In the genomic region with DNA sequence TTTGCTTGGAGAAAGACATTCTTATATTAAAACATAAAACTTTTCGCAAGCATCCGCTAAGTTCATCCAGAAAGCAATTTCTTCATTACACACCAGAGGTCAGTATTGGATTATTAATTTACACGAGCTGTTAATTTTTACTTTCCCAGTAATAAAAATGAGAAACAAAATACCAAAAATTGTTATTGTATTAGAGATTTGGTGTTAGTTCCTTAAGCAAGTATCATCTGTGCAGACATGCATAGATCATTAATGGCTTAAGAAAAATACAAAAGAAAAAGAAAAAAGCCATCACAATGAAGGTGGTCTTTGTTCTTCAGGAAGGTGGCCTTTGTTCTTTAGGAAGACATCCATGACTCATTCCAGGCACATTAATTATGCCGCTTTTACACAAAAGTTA, we compare ENCODE assay signal across 8 cellular contexts. TPM values are rescaled to one million over a fixed set of nuclear protein-coding genes. Genes with fewer than 3 reads are reported as not detected.
DNase-seq lines count a peak whose midpoint lies in the region; ATAC-seq and TF ChIP-seq lines count a peak whose summit lies in the region.

No MANE protein-coding gene starts in this region.

- H3K14ac ChIP-seq in neuronal stem cell (ENCODE audit: low read length) = no peak overlapping the region

- DNase-seq in EH (ENCODE audit: low read depth) (peak; percentile 28), MM.1S (peak; percentile 49), choroid plexus epithelial cell (ENCODE audit: low read depth) (peak; percentile 56), neuronal stem cell (ENCODE audit: low spot score) (peak; percentile 14)
- no peak for DNase-seq in activated T-cell treated with anti-CD3 and anti-CD28 coated beads, Interleukin-2, amount 50 U/mL, for 4 hours

- H3K27ac ChIP-seq in MM.1S (ENCODE audit: low read length) = no peak overlapping the region
- H3K27ac ChIP-seq in neuronal stem cell (replicated peaks; ENCODE audit: low read length) = no peak overlapping the region

- H3K79me1 ChIP-seq in neuronal stem cell (ENCODE audit: low read depth, low read length) = no peaks in the 10 kb centered on the region

- no peaks in the 10 kb centered on the region for H3K4me1 Mint-ChIP-seq in activated T-cell treated with anti-CD3 and anti-CD28 coated beads, Interleukin-2, amount 50 U/mL, for 4 hours (ENCODE audit: low read depth)

- WGBS in neuronal stem cell (ENCODE audit: extremely low coverage in 2 of 2, insufficient read length in 2 of 2, insufficient replicate concordance in 1 of 2), 2 donors = no CpG with 5 or more reads among the region's 4 CpGs

- no peak overlapping the region for H4K8ac ChIP-seq in neuronal stem cell (ENCODE audit: low read depth, low read length)

- H3K36me3 ChIP-seq in MM.1S (replicated peaks; ENCODE audit: insufficient read depth, low read length) (no peaks in the 10 kb centered on the region), neuronal stem cell (replicated peaks in 1 of 2; ENCODE audit: control insufficient read depth in 2 of 2, insufficient read depth in 2 of 2, low read length in 2 of 2) (no peaks in the 10 kb centered on the region)

- no peak overlapping the region for H2BK15ac ChIP-seq in neuronal stem cell (ENCODE audit: low read length)

- no peak overlapping the region for H2BK120ac ChIP-seq in neuronal stem cell (ENCODE audit: low read depth, low read length)

- no peak overlapping the region for H3K18ac ChIP-seq in neuronal stem cell (ENCODE audit: low read length)

- H3K4me2 ChIP-seq in MM.1S (ENCODE audit: low read depth, low read length) (no peak overlapping the region), neuronal stem cell (ENCODE audit: insufficient read depth, low read length, poor library complexity, severe bottlenecking) (no peak overlapping the region)

- H4K20me1 ChIP-seq in MM.1S (ENCODE audit: insufficient read depth, low read length) = no peaks in the 10 kb centered on the region

- H3K36me3 Mint-ChIP-seq in activated T-cell treated with anti-CD3 and anti-CD28 coated beads, Interleukin-2, amount 50 U/mL, for 4 hours (ENCODE audit: insufficient read depth) = no peaks in the 10 kb centered on the region

- H3K27me3 ChIP-seq in MM.1S (replicated peaks; ENCODE audit: insufficient read depth, low read length) = no peaks in the 10 kb centered on the region
- no peaks in the 10 kb centered on the region for H3K27me3 ChIP-seq in neuronal stem cell (ENCODE audit: control insufficient read depth in 3 of 3, insufficient read depth in 3 of 3, low read depth in 1 of 3, low read length in 3 of 3)

- no peak overlapping the region for H2AFZ ChIP-seq in MM.1S (ENCODE audit: low read length)
- no peak overlapping the region for H2AFZ ChIP-seq in neuronal stem cell (ENCODE audit: low read length)

- H3K4me3 ChIP-seq in MM.1S (ENCODE audit: low read length) (no peak overlapping the region), choroid plexus epithelial cell (ENCODE audit: low read depth, low read length) (no peak overlapping the region), neuronal stem cell (ENCODE audit: low read length in 2 of 2) (no peak overlapping the region)

- H3K9ac ChIP-seq in MM.1S (ENCODE audit: low read length) = no peak overlapping the region
- no peak overlapping the region for H3K9ac ChIP-seq in neuronal stem cell (ENCODE audit: low read depth, low read length, poor library complexity)

- no peak for ATAC-seq in GM18907 (IDR thresholded peaks at IDR 0.05; ENCODE audit: unreplicated experiment)
- no peak for ATAC-seq in GM19035 (IDR thresholded peaks at IDR 0.05; ENCODE audit: unreplicated experiment)
- no peak for ATAC-seq in HG03095 (IDR thresholded peaks at IDR 0.05; ENCODE audit: unreplicated experiment)
- ATAC-seq in activated T-cell treated with anti-CD3 and anti-CD28 coated beads, Interleukin-2, amount 50 U/mL, for 4 hours = no peak

- H3K23ac ChIP-seq in neuronal stem cell (ENCODE audit: low read depth, low read length, poor library complexity) = no peak overlapping the region

- peaks cover 2% of the 10 kb centered on the region for H3K27me3 Mint-ChIP-seq in activated T-cell treated with anti-CD3 and anti-CD28 coated beads, Interleukin-2, amount 50 U/mL, for 4 hours (ENCODE audit: low read depth)

- no peak overlapping the region for H3K4me3 Mint-ChIP-seq in activated T-cell treated with anti-CD3 and anti-CD28 coated beads, Interleukin-2, amount 50 U/mL, for 4 hours

- H3K9me3 ChIP-seq in MM.1S (replicated peaks; ENCODE audit: insufficient read depth, low read length) (no peaks in the 10 kb centered on the region), neuronal stem cell (replicated peaks in 1 of 2; ENCODE audit: control insufficient read depth in 2 of 2, insufficient read depth in 1 of 2, low read depth in 1 of 2, low read length in 2 of 2) (no peaks in the 10 kb centered on the region)

- no peak overlapping the region for H3K4ac ChIP-seq in neuronal stem cell (ENCODE audit: low read length)

- H2BK12ac ChIP-seq in neuronal stem cell (ENCODE audit: low read length) = no peak overlapping the region

- no peaks in the 10 kb centered on the region for H3K9me3 Mint-ChIP-seq in activated T-cell treated with anti-CD3 and anti-CD28 coated beads, Interleukin-2, amount 50 U/mL, for 4 hours

- H4K91ac ChIP-seq in neuronal stem cell (ENCODE audit: low read depth, low read length, poor library complexity) = no peak overlapping the region

- peaks cover 20% of the 10 kb centered on the region for H3K4me1 ChIP-seq in MM.1S (ENCODE audit: low read length)
- H3K4me1 ChIP-seq in neuronal stem cell (ENCODE audit: control insufficient read depth in 2 of 2, insufficient read depth in 1 of 2, low read depth in 1 of 2, low read length in 2 of 2) = peaks cover 0 to 2% of the 10 kb centered on the region in 2 donors

- peak; percentile 64 for TF ChIP-seq CTCF in MM.1S (IDR thresholded peaks at IDR 0.05; ENCODE audit: low read length)
- peak; percentile 54 for TF ChIP-seq CTCF in choroid plexus epithelial cell (conservative IDR thresholded peaks at IDR 0.05; ENCODE audit: low read depth, low read length)

- no peak overlapping the region for H2BK5ac ChIP-seq in neuronal stem cell (ENCODE audit: low read length)

- no peak overlapping the region for H2AK5ac ChIP-seq in neuronal stem cell (ENCODE audit: low read depth, low read length)

- H3K79me2 ChIP-seq in MM.1S (ENCODE audit: low read length) = no peaks in the 10 kb centered on the region

- H3K9me2 ChIP-seq in MM.1S (replicated peaks; ENCODE audit: insufficient read depth, low read length) = no peaks in the 10 kb centered on the region

- no peaks in the 10 kb centered on the region for H3F3A ChIP-seq in MM.1S (ENCODE audit: insufficient read depth, low read length)

RNA-seq across cellular contexts. Expression of gene HNMT, which starts 53.6 kb away (rescaled TPM):
- 4.9 TPM for polyA plus RNA-seq in neuronal stem cell (2013, experiment 1 of 2)
- polyA plus RNA-seq in neuronal stem cell (2013, experiment 2 of 2) = 4.1 TPM
- not detected for total RNA-seq in activated T-cell treated with anti-CD3 and anti-CD28 coated beads, Interleukin-2, amount 50 U/mL, for 4 hours
